ENCODE assay signal across 23 cellular contexts in the genomic region with DNA sequence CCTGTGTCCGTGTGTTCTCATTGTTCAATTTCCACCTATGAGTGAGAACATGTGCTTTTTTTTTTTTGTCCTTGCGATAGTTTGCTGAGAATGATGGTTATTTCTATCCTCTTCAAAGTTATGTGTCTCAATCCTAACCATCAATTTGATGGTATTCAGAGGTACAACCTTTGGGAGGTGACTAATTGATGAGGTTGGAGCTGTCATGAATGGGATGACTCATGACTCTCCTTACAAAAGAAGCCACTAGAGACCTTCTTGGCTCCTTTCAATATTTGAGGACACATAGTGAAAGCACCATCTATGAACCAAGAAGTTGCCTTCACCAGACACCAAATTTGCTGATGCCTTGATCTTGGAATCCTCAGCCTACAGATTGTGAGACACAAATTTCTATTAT.
"Had no signal": no experiment of that assay in that cellular context is flagged by ENCODE, and none has a peak within 500 bp of the region (broad histone marks: within the 10 kb centered on the region; RNA-seq: fewer than 3 reads in every experiment).

No MANE protein-coding gene starts in this region.

- H3K27ac ChIP-seq: hepatocyte, left ventricle myocardium inferior, lower lobe of right lung, neural progenitor cell, ovary, right atrium auricular region, sigmoid colon, skin epidermis, stomach, thoracic aorta, transverse colon had no signal

- H3K4me1 ChIP-seq: left ventricle myocardium inferior, lower lobe of right lung, neural progenitor cell, right atrium auricular region, sigmoid colon, stomach, transverse colon had no signal

- ATAC-seq: left cardiac atrium; lower lobe of right lung; natural killer cell treated with Interleukin-12 subunit alpha and Interleukin-12 subunit beta and Interleukin-15 and Interleukin-18, amount 100 ng/mL, for 72 hours had no signal

- H3K9me3 ChIP-seq: lower lobe of right lung, ovary, right atrium auricular region, sigmoid colon, thoracic aorta, transverse colon had no signal

- DNase-seq: dermis blood vessel endothelial cell; foreskin melanocyte; head of caudate nucleus; kidney; left cardiac atrium; left ventricle myocardium inferior; lower lobe of right lung; mesenchymal stem cell; midbrain; nucleus accumbens; ovary; sigmoid colon; stimulated activated CD4-positive, alpha-beta T cell treated with anti-CD3 and anti-CD28 coated beads, Interleukin-12 subunit alpha, Interleukin-12 subunit beta, amount 100 ng/mL, for 4 hours; stimulated activated naive CD4-positive, alpha-beta T cell; stomach; substantia nigra; transverse colon had no signal

- H3K27me3 ChIP-seq: hepatocyte, neural progenitor cell, ovary, right atrium auricular region, sigmoid colon, stomach, transverse colon had no signal

- H3K36me3 ChIP-seq: left ventricle myocardium inferior, lower lobe of right lung, neural progenitor cell, ovary, right atrium auricular region, sigmoid colon, stomach, thoracic aorta, transverse colon had no signal

- H3K4me3 ChIP-seq: hepatocyte, left ventricle myocardium inferior, lower lobe of right lung, neural progenitor cell, ovary, right atrium auricular region, sigmoid colon, skin epidermis, stomach, thoracic aorta, transverse colon had no signal
